ENCODE assay signal across 19 cellular contexts in genomic region chr12:78764913-78765312, GRCh38.
A peak's percentile ranks its signal among the peaks of the same experiment; 100 is the strongest.
DNase-seq lines count a peak whose midpoint lies in the region; ATAC-seq, FAIRE-seq and TF ChIP-seq lines count a peak whose summit lies in the region.
"Had no signal": no experiment of that assay in that cellular context is flagged by ENCODE, and none has a peak within 500 bp of the region (broad histone marks: within the 10 kb centered on the region; RNA-seq: fewer than 3 reads in every experiment).

No MANE protein-coding gene starts in this region.

- intact Hi-C loops in HepG2 (cut with micrococcal nuclease; ENCODE audit: unreplicated experiment), result no loop called here
- intact Hi-C loops in right lobe of liver (cut with DNase I), result no loop called here
- intact Hi-C loops in endothelial cell of umbilical vein (cut with micrococcal nuclease), result no loop called here

- H3K27ac ChIP-seq in HepG2 (ENCODE audit: extremely low read length, insufficient read depth, low read length) (no peak overlapping the region), right lobe of liver (no peak overlapping the region), SU-DHL-6 (ENCODE audit: low read depth, low read length) (no peak overlapping the region), endothelial cell of umbilical vein (ENCODE audit: insufficient read depth, low read depth, low read length) (no peak overlapping the region)
- H3K27ac ChIP-seq: 22Rv1; BLaER1 treated with 17β-estradiol and CSF1 and Interleukin-3, amounts not matched to agents 10 nM and 100 nM; C4-2B had no signal

- WGBS in HepG2 (ENCODE audit: low lambda C conversion rate), result 1% methylated on average over 2 of the region's 2 CpGs
- WGBS in right lobe of liver (ENCODE audit: insufficient coverage, low coverage, low lambda C conversion rate, missing lambda C conversion rate), result 87% methylated on average over 2 of the region's 2 CpGs

- H3K27me3 ChIP-seq in HepG2 (ENCODE audit: control insufficient read depth in 1 of 2, insufficient read depth in 2 of 2, low read length in 2 of 2), result no peaks in the 10 kb centered on the region
- no peaks in the 10 kb centered on the region for H3K27me3 ChIP-seq in right lobe of liver
- H3K27me3 ChIP-seq in SU-DHL-6 (ENCODE audit: low read length), result no peaks in the 10 kb centered on the region
- H3K27me3 ChIP-seq in endothelial cell of umbilical vein (ENCODE audit: control insufficient read depth in 2 of 2, insufficient read depth in 2 of 2, low read length in 2 of 2), result no peaks in the 10 kb centered on the region
- H3K27me3 ChIP-seq: BLaER1 treated with 17β-estradiol and CSF1 and Interleukin-3, amounts not matched to agents 10 nM and 100 nM had no signal

- H3K9me1 ChIP-seq in endothelial cell of umbilical vein (replicated peaks; ENCODE audit: control insufficient read depth, extremely low read depth, insufficient read depth, low read length), result no peaks in the 10 kb centered on the region

- ATAC-seq in HepG2 (no peak), right lobe of liver (no peak), HG02884 (IDR thresholded peaks at IDR 0.05; ENCODE audit: unreplicated experiment) (no peak)
- ATAC-seq: CD8-positive, alpha-beta T cell had no signal

- no TSS peak for BruUV-seq in HepG2 (replicated peaks; lab: Mats Ljungman, UMichigan)
- BruUV-seq in endothelial cell of umbilical vein (replicated peaks; lab: Mats Ljungman, UMichigan), result no TSS peak

- POLR2A ChIA-PET in HepG2 (lab: Yijun Ruan, JAX), result no interaction called here
- POLR2A ChIA-PET in endothelial cell of umbilical vein (lab: Charles Lee), result no interaction called here

- TF ChIP-seq EP300 in HepG2 (IDR thresholded peaks at IDR 0.05; ENCODE audit: low read depth in 2 of 2, low read length in 2 of 2), result no peak
- no peak for TF ChIP-seq EP300 in HepG2 (CRISPR knock-in tag; IDR thresholded peaks at IDR 0.05; ENCODE audit: borderline replicate concordance)

- H3K9me3 ChIP-seq in HepG2 (ENCODE audit: low read length), result no peaks in the 10 kb centered on the region
- H3K9me3 ChIP-seq in right lobe of liver, result no peaks in the 10 kb centered on the region
- H3K9me3 ChIP-seq in SU-DHL-6 (ENCODE audit: insufficient read depth, low read length), result no peaks in the 10 kb centered on the region
- no peaks in the 10 kb centered on the region for H3K9me3 ChIP-seq in endothelial cell of umbilical vein (replicated peaks; ENCODE audit: control insufficient read depth, insufficient read depth, low read length)
- H3K9me3 ChIP-seq: Caco-2 had no signal

- H4K20me1 ChIP-seq in HepG2 (ENCODE audit: insufficient read depth, low read length) (no peaks in the 10 kb centered on the region), SU-DHL-6 (ENCODE audit: low read depth, low read length) (no peaks in the 10 kb centered on the region), endothelial cell of umbilical vein (replicated peaks; ENCODE audit: control insufficient read depth, extremely low read depth, insufficient read depth, low read length) (no peaks in the 10 kb centered on the region)
- H4K20me1 ChIP-seq: BLaER1 treated with 17β-estradiol and CSF1 and Interleukin-3, amounts not matched to agents 10 nM and 100 nM had no signal

- H3K4me1 ChIP-seq in HepG2 (ENCODE audit: insufficient read depth, low read length), result no peaks in the 10 kb centered on the region
- peaks cover 0 to 4% (median 0%) of the 10 kb centered on the region in 4 donors for H3K4me1 ChIP-seq in right lobe of liver
- H3K4me1 ChIP-seq in endothelial cell of umbilical vein (ENCODE audit: control insufficient read depth, extremely low read depth, insufficient read depth, low read length), result no peaks in the 10 kb centered on the region
- H3K4me1 ChIP-seq: BLaER1 treated with 17β-estradiol and CSF1 and Interleukin-3, amounts not matched to agents 10 nM and 100 nM; Caco-2 had no signal

- H3K36me3 ChIP-seq in HepG2 (replicated peaks in 1 of 2; ENCODE audit: control insufficient read depth in 1 of 2, insufficient read depth in 2 of 2, low read length in 2 of 2) (no peaks in the 10 kb centered on the region), right lobe of liver (no peaks in the 10 kb centered on the region), SU-DHL-6 (ENCODE audit: low read length) (no peaks in the 10 kb centered on the region), endothelial cell of umbilical vein (ENCODE audit: control insufficient read depth in 2 of 2, extremely low read depth in 1 of 2, insufficient read depth in 2 of 2, low read length in 2 of 2) (no peaks in the 10 kb centered on the region)
- H3K36me3 ChIP-seq: BLaER1 treated with 17β-estradiol and CSF1 and Interleukin-3, amounts not matched to agents 10 nM and 100 nM had no signal

- dilution Hi-C loops in endothelial cell of umbilical vein (cut with MboI; ENCODE audit: extremely low pct_ligation_motif_present, low sequenced_read_pairs), result no loop called here

- H3F3A ChIP-seq in SU-DHL-6 (ENCODE audit: insufficient read depth), result no peaks in the 10 kb centered on the region

- TF ChIP-seq RAD21 in HepG2 (CRISPR knock-in tag; IDR thresholded peaks at IDR 0.05), result no peak

- no peak for TF ChIP-seq CTCF in HepG2 (CRISPR knock-in tag; IDR thresholded peaks at IDR 0.05)
- TF ChIP-seq CTCF in right lobe of liver (IDR thresholded peaks at IDR 0.05), result no peak
- TF ChIP-seq CTCF in SU-DHL-6 (IDR thresholded peaks at IDR 0.05; ENCODE audit: insufficient read depth, low read length, poor library complexity, severe bottlenecking), result no peak
- TF ChIP-seq CTCF in endothelial cell of umbilical vein (IDR thresholded peaks at IDR 0.05; ENCODE audit: extremely low read depth in 1 of 2, insufficient read depth in 1 of 2, low read depth in 1 of 2, low read length in 2 of 2), result no peak

- H3K79me2 ChIP-seq in HepG2 (ENCODE audit: insufficient read depth, low read length) (no peaks in the 10 kb centered on the region), SU-DHL-6 (ENCODE audit: insufficient read depth, low read length) (no peaks in the 10 kb centered on the region), endothelial cell of umbilical vein (ENCODE audit: control insufficient read depth, insufficient read depth, low read length) (no peaks in the 10 kb centered on the region)

- H2AFZ ChIP-seq in HepG2 (ENCODE audit: low read length) (no peak overlapping the region), SU-DHL-6 (ENCODE audit: low read depth, low read length, severe bottlenecking) (no peak overlapping the region), endothelial cell of umbilical vein (ENCODE audit: low read depth, low read length) (no peak overlapping the region)

- FAIRE-seq in HepG2 (lab: Jason Lieb, UNC) (no peak), endothelial cell of umbilical vein (lab: Jason Lieb, UNC) (peak; percentile 15)
- FAIRE-seq: GM12891, GM19239 had no signal

- TF ChIP-seq POLR2A in HepG2 (IDR thresholded peaks at IDR 0.05; ENCODE audit: insufficient read depth in 1 of 2, low read depth in 2 of 2, low read length in 2 of 2) (no peak), right lobe of liver (IDR thresholded peaks at IDR 0.05) (no peak), endothelial cell of umbilical vein (IDR thresholded peaks at IDR 0.05; ENCODE audit: low read depth, low read length) (no peak)

- DNase-seq in HepG2 (ENCODE audit: low spot score) (no peak), right lobe of liver (no peak), endothelial cell of umbilical vein (ENCODE audit: low read depth, low spot score) (no peak), NCI-H128 (lab: John Stamatoyannopoulos, UW; ENCODE audit: unreplicated experiment) (no peak), ACHN (no peak)
- DNase-seq: AML-193; Caco-2; Calu3; CD4-positive, alpha-beta T cell; CD8-positive, alpha-beta T cell; DMS79 treated with DMSO at 0.1 percent for 48 hours; GF-D8 had no signal

- H3K4me2 ChIP-seq in HepG2 (ENCODE audit: low read depth, low read length) (no peak overlapping the region), SU-DHL-6 (ENCODE audit: low read depth, low read length, poor library complexity, severe bottlenecking) (peak overlapping the region; percentile 5), endothelial cell of umbilical vein (ENCODE audit: insufficient read depth, low read length) (no peak overlapping the region)
- H3K4me2 ChIP-seq: BLaER1 treated with 17β-estradiol and CSF1 and Interleukin-3, amounts not matched to agents 10 nM and 100 nM had no signal

- H3K4me3 ChIP-seq in HepG2 (replicated peaks in 1 of 3; ENCODE audit: insufficient read depth in 1 of 3, low read depth in 2 of 3, low read length in 3 of 3) (no peak overlapping the region), right lobe of liver (no peak overlapping the region), SU-DHL-6 (ENCODE audit: insufficient read depth, low read length, poor library complexity, severe bottlenecking) (no peak overlapping the region), endothelial cell of umbilical vein (replicated peaks in 1 of 3; ENCODE audit: insufficient read depth in 1 of 3, low read depth in 1 of 3, low read length in 3 of 3) (no peak overlapping the region)
- H3K4me3 ChIP-seq: BLaER1 treated with 17β-estradiol and CSF1 and Interleukin-3, amounts not matched to agents 10 nM and 100 nM had no signal

- CTCF ChIA-PET in HepG2 (lab: Yijun Ruan, JAX; ENCODE audit: low intra/inter-chr PET ratio, low total read pairs), result no interaction called here
- CTCF ChIA-PET in endothelial cell of umbilical vein (lab: Charles Lee), result no interaction called here

- H3K9ac ChIP-seq in HepG2 (ENCODE audit: insufficient read depth, low read depth, low read length) (no peak overlapping the region), SU-DHL-6 (ENCODE audit: low read length) (no peak overlapping the region), endothelial cell of umbilical vein (replicated peaks; ENCODE audit: extremely low read depth, insufficient read depth, low read length) (no peak overlapping the region)
- H3K9ac ChIP-seq: BLaER1 treated with 17β-estradiol and CSF1 and Interleukin-3, amounts not matched to agents 10 nM and 100 nM had no signal

- in situ Hi-C loops in HepG2 (cut with HindIII; ENCODE audit: extremely low pct_ligation_motif_present, low pct_unique_long_range_greater_than_20kb) (no loop called here), ACHN (cut with HindIII; ENCODE audit: low pct_ligation_motif_present, low pct_unique_long_range_greater_than_20kb, low sequenced_read_pairs) (no loop called here)

- H3K9me2 ChIP-seq in SU-DHL-6 (replicated peaks; ENCODE audit: insufficient read depth, low read length), result no peaks in the 10 kb centered on the region

TF ChIP-seq in HepG2, 621 proteins besides CTCF, POLR2A, EP300 and RAD21 (continues in another document):
- TF ChIP-seq MAFK (conservative IDR thresholded peaks at IDR 0.05 in 1 of 2, IDR thresholded peaks at IDR 0.05 in 1 of 2; ENCODE audit: low read length in 2 of 2) (peak; percentile 36 to 80; a peak in 3 of 4 replicates), ZNF263 (CRISPR knock-in tag; IDR thresholded peaks at IDR 0.05) (no peak), NR2F6 (IDR thresholded peaks at IDR 0.05) (no peak), NR2F6 (CRISPR knock-in tag; IDR thresholded peaks at IDR 0.05) (no peak)

TF ChIP-seq in endothelial cell of umbilical vein, 7 proteins besides CTCF, POLR2A, EP300 and RAD21:
- TF ChIP-seq JUN (IDR thresholded peaks at IDR 0.05; ENCODE audit: borderline replicate concordance, insufficient read depth, insufficient read length, low read depth), result no peak
- no peak for TF ChIP-seq MYC (IDR thresholded peaks at IDR 0.05; ENCODE audit: low read depth, low read length)
